ENCODE assay signal across 8 cellular contexts in the genomic region with DNA sequence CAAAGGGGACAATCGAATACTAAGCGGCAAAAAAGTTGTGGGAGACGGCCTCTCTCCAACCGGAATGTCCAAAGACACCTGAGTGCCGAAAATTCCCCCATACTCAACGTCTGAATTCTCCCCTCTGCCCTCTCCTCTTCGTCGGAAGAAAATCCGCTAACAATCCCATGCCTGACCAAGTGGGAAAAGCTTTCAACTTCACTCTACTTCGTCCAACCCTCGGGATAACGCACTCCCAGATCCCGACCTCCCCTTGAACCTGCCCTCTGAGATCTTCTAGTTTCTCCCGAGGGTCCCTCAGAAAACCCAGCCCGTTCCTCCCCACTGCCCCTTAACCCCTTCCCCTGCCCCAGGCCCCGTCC. TPM values are rescaled to one million over a fixed set of nuclear protein-coding genes. Genes with fewer than 3 reads are reported as not detected.
A peak's percentile ranks its signal among the peaks of the same experiment; 100 is the strongest.
DNase-seq lines count a peak whose midpoint lies in the region; FAIRE-seq and TF ChIP-seq lines count a peak whose summit lies in the region.

No MANE protein-coding gene starts in this region.

- peak overlapping the region; percentile 29 for H3K27ac ChIP-seq in cingulate gyrus (ENCODE audit: low read depth, low read length)
- no peak overlapping the region for H3K27ac ChIP-seq in mesenchymal stem cell (ENCODE audit: low read length, poor library complexity, severe bottlenecking)

- H3K4me2 ChIP-seq in mesenchymal stem cell (ENCODE audit: low read length, poor library complexity, severe bottlenecking): peak overlapping the region; percentile 81

- no peak overlapping the region for H4K8ac ChIP-seq in mesenchymal stem cell (ENCODE audit: low read length)

- H4K91ac ChIP-seq in mesenchymal stem cell (ENCODE audit: low read length): no peak overlapping the region

- H3K23ac ChIP-seq in mesenchymal stem cell (ENCODE audit: low read length in 2 of 2): no peak overlapping the region

- H3K27me3 ChIP-seq in BE2C (no peaks in the 10 kb centered on the region), mesenchymal stem cell (ENCODE audit: control insufficient read depth in 1 of 2, insufficient read depth in 1 of 2, low read length in 2 of 2) (no peaks in the 10 kb centered on the region)

- peak overlapping the region; percentile 91 for H3K9ac ChIP-seq in mesenchymal stem cell (ENCODE audit: low read length)

- peaks cover 7% of the 10 kb centered on the region for H3K4me1 ChIP-seq in BE2C
- peaks cover 8% of the 10 kb centered on the region for H3K4me1 ChIP-seq in mesenchymal stem cell (ENCODE audit: control insufficient read depth, insufficient read depth, low read depth, low read length)

- H2BK5ac ChIP-seq in mesenchymal stem cell (ENCODE audit: low read depth, low read length, poor library complexity, severe bottlenecking): no peak overlapping the region

- H2AFZ ChIP-seq in mesenchymal stem cell (ENCODE audit: low read depth, low read length): no peak overlapping the region

- no peak overlapping the region for H3K14ac ChIP-seq in mesenchymal stem cell (ENCODE audit: low read length in 2 of 2)

- H3K36me3 ChIP-seq in BE2C: peaks cover 3% of the 10 kb centered on the region; the same call in 1 of the 2 replicates
- H3K36me3 ChIP-seq in mesenchymal stem cell (ENCODE audit: control insufficient read depth in 1 of 2, insufficient read depth in 2 of 2, low read depth in 1 of 2, low read length in 2 of 2): peaks cover 1 to 2% of the 10 kb centered on the region in 2 experiments

- peak overlapping the region in 1 of 2 experiments; percentile 11 for H2BK12ac ChIP-seq in mesenchymal stem cell (ENCODE audit: low read length in 2 of 2)

- no peak overlapping the region for H2BK120ac ChIP-seq in mesenchymal stem cell (ENCODE audit: low read depth, low read length)

- no peak overlapping the region for H2BK15ac ChIP-seq in mesenchymal stem cell (ENCODE audit: low read depth, poor library complexity, severe bottlenecking)

- H3K18ac ChIP-seq in mesenchymal stem cell (ENCODE audit: low read depth in 1 of 2, low read length in 2 of 2): peak overlapping the region in 1 of 2 experiments; percentile 97

- H3K4ac ChIP-seq in mesenchymal stem cell (ENCODE audit: low read depth in 1 of 2, low read length in 2 of 2): no peak overlapping the region

- no peak for FAIRE-seq in urothelium cell line (lab: Jason Lieb, UNC)

- DNase-seq in BE2C (no peak), LHCN-M2 (ENCODE audit: low read depth) (peak; percentile 11), mesenchymal stem cell (peak; percentile 25), urothelium cell line (ENCODE audit: low spot score) (peak; percentile 4), GOT3 (lab: John Stamatoyannopoulos, UW) (no peak), DMS114 treated with DMSO at 0.1 percent for 48 hours (lab: John Stamatoyannopoulos, UW; ENCODE audit: unreplicated experiment) (no peak), NCI-H187 treated with DMSO at 0.1 percent for 48 hours (lab: John Stamatoyannopoulos, UW) (no peak)

- H3K79me1 ChIP-seq in mesenchymal stem cell (replicated peaks; ENCODE audit: low read length, poor library complexity, severe bottlenecking): peaks cover 9% of the 10 kb centered on the region

- TF ChIP-seq CTCF in BE2C (IDR thresholded peaks at IDR 0.05; ENCODE audit: low read depth, low read length): no peak

- 1% methylated on average over 14 of the region's 16 CpGs for WGBS in mesenchymal stem cell

- no peak overlapping the region for H2AK5ac ChIP-seq in mesenchymal stem cell (ENCODE audit: low read length, severe bottlenecking)

- H3K4me3 ChIP-seq in BE2C (ENCODE audit: low read depth, low read length): peak overlapping the region; percentile 80
- peak overlapping the region; percentile 84 to 96 for H3K4me3 ChIP-seq in mesenchymal stem cell (ENCODE audit: insufficient read depth in 1 of 2, low read depth in 1 of 2, low read length in 2 of 2)

- no peaks in the 10 kb centered on the region for H3K9me3 ChIP-seq in BE2C
- H3K9me3 ChIP-seq in mesenchymal stem cell (ENCODE audit: control insufficient read depth, low read length): no peaks in the 10 kb centered on the region

RNA-seq across cellular contexts. Expression of gene AMFR, which starts 1.0 kb away (rescaled TPM):
- 47.8 TPM for polyA plus RNA-seq in BE2C (2012; ENCODE audit: insufficient read depth, insufficient read length, low read depth)
- 132 and 134 TPM in 2 replicates for total RNA-seq in LHCN-M2 (2014; rRNA removed)
- 69.8 TPM for polyA plus RNA-seq in LHCN-M2 (2012)
- 39.4 TPM for polyA plus RNA-seq in mesenchymal stem cell (2013, experiment 1 of 2)
- 38.6 TPM for polyA plus RNA-seq in mesenchymal stem cell (2013, experiment 2 of 2)

RNA-seq across cellular contexts. Expression of gene NUDT21, which starts 26.7 kb away (rescaled TPM):
- polyA plus RNA-seq in BE2C (2012; ENCODE audit: insufficient read depth, insufficient read length, low read depth): 110 TPM
- total RNA-seq in LHCN-M2 (2014; rRNA removed): 78.5 and 86.0 TPM in 2 replicates
- polyA plus RNA-seq in LHCN-M2 (2012): 62.9 TPM
- 85.6 TPM for polyA plus RNA-seq in mesenchymal stem cell (2013, experiment 1 of 2)
- polyA plus RNA-seq in mesenchymal stem cell (2013, experiment 2 of 2): 81.3 TPM

RNA-seq across cellular contexts. Expression of gene OGFOD1, which starts 27.0 kb away (rescaled TPM):
- polyA plus RNA-seq in BE2C (2012; ENCODE audit: insufficient read depth, insufficient read length, low read depth): 103 TPM
- total RNA-seq in LHCN-M2 (2014; rRNA removed): 101 and 127 TPM in 2 replicates
- polyA plus RNA-seq in LHCN-M2 (2012): 35.3 TPM
- polyA plus RNA-seq in mesenchymal stem cell (2013, experiment 1 of 2): 47.5 TPM
- 49.5 TPM for polyA plus RNA-seq in mesenchymal stem cell (2013, experiment 2 of 2)

Comparison
In these comparisons a context has a peak if more than half of its experiments do, and no peak if none do; other contexts are left out.
1. DNase-seq: peak in LHCN-M2 (single experiment), mesenchymal stem cell (single experiment) and urothelium cell line (single experiment); none in BE2C (single experiment), GOT3 (single experiment), DMS114 treated with DMSO at 0.1 percent for 48 hours (single experiment) and NCI-H187 treated with DMSO at 0.1 percent for 48 hours (single experiment).